Comparison of ENCODE assay signal across 23 cellular contexts in the genomic region with DNA sequence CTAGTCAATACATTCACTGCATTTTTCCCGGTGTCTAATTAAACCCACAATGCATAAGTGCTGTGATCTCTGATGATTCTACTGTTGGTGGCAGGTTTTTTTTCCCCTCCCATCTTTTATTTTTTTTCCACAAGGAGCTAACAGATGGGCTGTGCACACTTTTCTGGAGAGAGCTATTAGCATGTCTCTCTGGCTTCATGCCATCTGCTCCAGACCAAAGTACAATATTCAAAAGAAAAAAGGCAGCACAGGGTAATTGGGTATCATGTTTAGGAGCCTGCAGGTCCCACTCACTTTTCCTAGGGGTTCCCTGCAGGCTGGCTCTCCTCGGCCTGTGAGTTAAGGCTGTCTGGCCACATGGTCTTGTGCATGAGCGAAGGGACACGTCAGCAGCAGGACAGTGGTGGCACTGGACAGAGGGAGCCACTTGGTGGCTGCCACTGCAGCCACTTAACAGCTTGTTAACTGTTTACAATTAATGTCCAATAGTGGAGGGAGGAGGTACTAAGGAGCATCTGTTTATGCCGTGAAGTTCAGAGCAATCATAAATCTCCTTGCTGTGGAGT. TPM values are rescaled to one million over a fixed set of nuclear protein-coding genes. Genes with fewer than 3 reads are reported as not detected.
DNase-seq lines count a peak whose midpoint lies in the region.
"Had no signal": no experiment of that assay in that cellular context is flagged by ENCODE, and none has a peak within 500 bp of the region (broad histone marks: within the 10 kb centered on the region; RNA-seq: fewer than 3 reads in every experiment).

No MANE protein-coding gene starts in this region.

- DNase-seq in NCI-H2107 treated with DMSO at 0.1 percent for 48 hours (lab: John Stamatoyannopoulos, UW; ENCODE audit: unreplicated experiment) (peak; percentile 79), NCI-H2107 (lab: John Stamatoyannopoulos, UW) (no peak), NCI-H2227 (lab: John Stamatoyannopoulos, UW; ENCODE audit: unreplicated experiment) (peak; percentile 73), NCI-H82 treated with DMSO at 0.1 percent for 48 hours (lab: John Stamatoyannopoulos, UW; ENCODE audit: unreplicated experiment) (peak; percentile 52), retina (peak; percentile 18), AG08396 (ENCODE audit: low spot score) (no peak), CD1c-positive myeloid dendritic cell (ENCODE audit: extremely low spot score) (no peak), posterior vena cava (ENCODE audit: low spot score) (no peak)
- DNase-seq: activated CD4-positive, alpha-beta memory T cell treated with anti-CD3 and anti-CD28 coated beads for 36 hours; activated CD4-positive, CD25-positive, alpha-beta regulatory T cell; activated effector memory CD4-positive, alpha-beta T cell treated with anti-CD3 and anti-CD28 coated beads, Interleukin-2, amount 50 U/mL, for 16 hours; activated naive CD8-positive, alpha-beta T cell treated with anti-CD3 and anti-CD28 coated beads, Interleukin-2, amount 50 U/mL, for 24 hours; Caco-2; effector memory CD4-positive, alpha-beta T cell; foreskin melanocyte; islet precursor cell; lower lobe of right lung; stimulated activated CD4-positive, alpha-beta T cell treated with anti-CD3 and anti-CD28 coated beads, Interleukin-2, amount 100 ng/mL, for 24 hours; T1000 had no signal

- intact Hi-C loops in posterior vena cava (cut with DNase I) = no loop called here

RNA-seq across cellular contexts. Expression of gene C8B, which starts 53.5 kb away (rescaled TPM):
- not detected for total RNA-seq in posterior vena cava
- total RNA-seq: activated CD4-positive, alpha-beta memory T cell treated with anti-CD3 and anti-CD28 coated beads for 36 hours; Caco-2; esophagus mucosa; MCF 10A; skeletal muscle tissue; suprapubic skin had no signal

Comparison
In these comparisons a context has a peak if more than half of its experiments do, and no peak if none do; other contexts are left out.
1. DNase-seq: peak in NCI-H2107 treated with DMSO at 0.1 percent for 48 hours (single experiment), NCI-H2227 (single experiment), NCI-H82 treated with DMSO at 0.1 percent for 48 hours (single experiment) and retina (single experiment); none in NCI-H2107 (single experiment), AG08396 (single experiment), CD1c-positive myeloid dendritic cell (single experiment) and posterior vena cava (single experiment).